2 cellular contexts compared by ENCODE assay signal in genomic region chr9:111482656-111483418, GRCh38.
TF ChIP-seq lines count a peak whose summit lies in the region.

No MANE protein-coding gene starts in this region.

TF ChIP-seq in A549, 52 proteins besides CTCF, POLR2A, EP300 and RAD21:
- peak; percentile 30; the same call in 1 of the 2 replicates for TF ChIP-seq MAX (IDR thresholded peaks at IDR 0.05)
- TF ChIP-seq HOXA7 (CRISPR knock-in tag; IDR thresholded peaks at IDR 0.05) = no peak
- TF ChIP-seq PHF8 (IDR thresholded peaks at IDR 0.05; ENCODE audit: borderline replicate concordance, low read depth) = peak; percentile 53
- TF ChIP-seq FOSB (CRISPR knock-in tag; IDR thresholded peaks at IDR 0.05) = no peak
- TF ChIP-seq JUN (IDR thresholded peaks at IDR 0.05) = peak in 1 of 2 experiments; percentile 70; a peak in 1 of 5 replicates
- TF ChIP-seq ZC3H11A (IDR thresholded peaks at IDR 0.05) = no peak
- peak; percentile 77 for TF ChIP-seq CEBPB (IDR thresholded peaks at IDR 0.05)
- TF ChIP-seq E2F6 (IDR thresholded peaks at IDR 0.05; ENCODE audit: borderline replicate concordance, low read depth) = 0 out of 2 replicates have a peak, but pooled peaks have one; percentile 14
- TF ChIP-seq ZFP36 (IDR thresholded peaks at IDR 0.05; ENCODE audit: borderline replicate concordance, partially characterized antibody) = no peak
- no peak for TF ChIP-seq ZNF302 (CRISPR knock-in tag; IDR thresholded peaks at IDR 0.05)
- peak; percentile 2 for TF ChIP-seq MAFK (IDR thresholded peaks at IDR 0.05; ENCODE audit: partially characterized antibody)
- no peak for TF ChIP-seq HES2 (IDR thresholded peaks at IDR 0.05)
- no peak for TF ChIP-seq KDM1A (IDR thresholded peaks at IDR 0.05; ENCODE audit: low read depth)
- no peak for TF ChIP-seq JUNB (IDR thresholded peaks at IDR 0.05)
- no peak for TF ChIP-seq POLR2AphosphoS2 (conservative IDR thresholded peaks at IDR 0.05; ENCODE audit: low read length)
- TF ChIP-seq CBX8 (IDR thresholded peaks at IDR 0.05) = no peak
TF ChIP-seq in A549: peak in this region for 6.

TF ChIP-seq in HepG2, 621 proteins besides CTCF, POLR2A, EP300 and RAD21 (continues in another document):
- TF ChIP-seq CENPX (CRISPR knock-in tag; IDR thresholded peaks at IDR 0.05) (no peak), RERE (CRISPR knock-in tag; IDR thresholded peaks at IDR 0.05; ENCODE audit: low read depth) (0 out of 2 replicates have a peak, but pooled peaks have one; percentile 15), HMGXB4 (CRISPR knock-in tag; IDR thresholded peaks at IDR 0.05; ENCODE audit: borderline replicate concordance in 1 of 2, low read depth in 1 of 2) (peak in 1 of 2 experiments; percentile 20; a peak in 1 of 4 replicates), TGIF2 (CRISPR knock-in tag; IDR thresholded peaks at IDR 0.05) (0 out of 2 replicates have a peak, but pooled peaks have one; percentile 33), SAFB2 (CRISPR knock-in tag; IDR thresholded peaks at IDR 0.05; ENCODE audit: borderline replicate concordance, low read depth) (0 out of 2 replicates have a peak, but pooled peaks have one; percentile 17), ZMYM2 (CRISPR knock-in tag; IDR thresholded peaks at IDR 0.05) (0 out of 2 replicates have a peak, but pooled peaks have one; percentile 52), ZBTB38 (CRISPR knock-in tag; IDR thresholded peaks at IDR 0.05) (peak; percentile 54; the same call in 1 of the 2 replicates), POLR2G (IDR thresholded peaks at IDR 0.05; ENCODE audit: low read depth, low read length) (peak; percentile 58), HES4 (CRISPR knock-in tag; IDR thresholded peaks at IDR 0.05; ENCODE audit: borderline replicate concordance) (peak; percentile 31; the same call in 1 of the 2 replicates), FOXP1 (IDR thresholded peaks at IDR 0.05) (no peak), FOXP1 (CRISPR knock-in tag; IDR thresholded peaks at IDR 0.05) (no peak), ZNF570 (CRISPR knock-in tag; IDR thresholded peaks at IDR 0.05; ENCODE audit: borderline replicate concordance) (no peak), SP4 (CRISPR knock-in tag; IDR thresholded peaks at IDR 0.05) (peak; percentile 50), ZNF761 (CRISPR knock-in tag; conservative IDR thresholded peaks at IDR 0.05) (0 out of 2 replicates have a peak, but pooled peaks have one; percentile 14), ZNF18 (CRISPR knock-in tag; IDR thresholded peaks at IDR 0.05; ENCODE audit: insufficient replicate concordance) (peak; percentile 60), ARID4A (CRISPR knock-in tag; IDR thresholded peaks at IDR 0.05; ENCODE audit: borderline replicate concordance) (peak; percentile 67), ZNF720 (CRISPR knock-in tag; IDR thresholded peaks at IDR 0.05) (no peak), TEF (CRISPR knock-in tag; IDR thresholded peaks at IDR 0.05) (no peak), SNAPC2 (CRISPR knock-in tag; IDR thresholded peaks at IDR 0.05) (no peak), ZNF143 (CRISPR knock-in tag; IDR thresholded peaks at IDR 0.05) (peak; percentile 87), MIER3 (CRISPR knock-in tag; IDR thresholded peaks at IDR 0.05; ENCODE audit: borderline replicate concordance) (0 out of 2 replicates have a peak, but pooled peaks have one; percentile 40), KLF16 (CRISPR knock-in tag; IDR thresholded peaks at IDR 0.05) (peak in 1 of 2 experiments; percentile 17; a peak in 1 of 4 replicates), SALL2 (CRISPR knock-in tag; IDR thresholded peaks at IDR 0.05) (peak; percentile 53; the same call in 1 of the 2 replicates), ZNF574 (CRISPR knock-in tag; IDR thresholded peaks at IDR 0.05) (no peak), THAP9 (CRISPR knock-in tag; IDR thresholded peaks at IDR 0.05; ENCODE audit: borderline replicate concordance) (0 out of 2 replicates have a peak, but pooled peaks have one; percentile 44), ZNF232 (CRISPR knock-in tag; IDR thresholded peaks at IDR 0.05; ENCODE audit: borderline replicate concordance) (0 out of 2 replicates have a peak, but pooled peaks have one; percentile 11), ZFY (CRISPR knock-in tag; IDR thresholded peaks at IDR 0.05) (peak; percentile 92), MEF2D (CRISPR knock-in tag; IDR thresholded peaks at IDR 0.05) (0 out of 2 replicates have a peak, but pooled peaks have one; percentile 31), MTERF4 (CRISPR knock-in tag; IDR thresholded peaks at IDR 0.05) (0 out of 2 replicates have a peak, but pooled peaks have one; percentile 23)
